ENCODE assay signal across 19 cellular contexts in genomic region chr3:10155658-10156057, GRCh38. TPM values are rescaled to one million over a fixed set of nuclear protein-coding genes. Genes with fewer than 3 reads are reported as not detected.
DNase-seq lines count a peak whose midpoint lies in the region; ATAC-seq and TF ChIP-seq lines count a peak whose summit lies in the region.
"Had no signal": no experiment of that assay in that cellular context is flagged by ENCODE, and none has a peak within 500 bp of the region (broad histone marks: within the 10 kb centered on the region; RNA-seq: fewer than 3 reads in every experiment).

No MANE protein-coding gene starts in this region.

- H3K27me3 Mint-ChIP-seq in CD8-positive, alpha-beta T cell (ENCODE audit: low read depth): no peaks in the 10 kb centered on the region
- H3K27me3 Mint-ChIP-seq in neural crest cell (ENCODE audit: low read depth): no peaks in the 10 kb centered on the region
- H3K27me3 Mint-ChIP-seq: CD4-positive, alpha-beta memory T cell had no signal

- H3F3A ChIP-seq in PC-3 (ENCODE audit: low read length, unreplicated experiment): no peaks in the 10 kb centered on the region

- H3K9ac ChIP-seq in PC-3 (ENCODE audit: low read length): no peak overlapping the region
- H3K9ac ChIP-seq: BLaER1 had no signal

- no peaks in the 10 kb centered on the region for H3K79me2 ChIP-seq in PC-3 (ENCODE audit: low read length)

- CTCF ChIA-PET in CD8-positive, alpha-beta T cell (lab: Charles Lee): no interaction called here
- CTCF ChIA-PET in PC-3 (lab: Charles Lee): no interaction called here

- no peaks in the 10 kb centered on the region for H3K4me1 Mint-ChIP-seq in CD8-positive, alpha-beta T cell (ENCODE audit: low read depth)
- no peaks in the 10 kb centered on the region for H3K4me1 Mint-ChIP-seq in neural crest cell
- H3K4me1 Mint-ChIP-seq: CD14-positive monocyte; CD4-positive, alpha-beta memory T cell; H9 had no signal

- POLR2A ChIA-PET in CD8-positive, alpha-beta T cell (lab: Charles Lee): interaction anchor here (0.7 to 1.0 kb wide), 2 partner anchors 37 to 58 kb away, joined by 3 to 4 read pairs; no protein-coding TSS in a partner anchor
- POLR2A ChIA-PET in PC-3 (lab: Charles Lee; ENCODE audit: unreplicated experiment): interaction anchor here (0.6 kb wide), 1 partner anchor 108 kb away, joined by 3 read pairs; no protein-coding TSS in a partner anchor

- no peak for DNase-seq in CD8-positive, alpha-beta T cell
- DNase-seq in PC-3 (no peak), epithelial cell of proximal tubule (ENCODE audit: low read depth) (no peak), neural crest cell (ENCODE audit: low read depth, low spot score) (no peak), NCI-H2107 (lab: John Stamatoyannopoulos, UW) (no peak)
- no peak for DNase-seq in effector CD4-positive, alpha-beta T cell
- DNase-seq: AML-193; Calu3; CD4-positive, alpha-beta memory T cell; DMS79 treated with DMSO at 0.1 percent for 48 hours; GF-D8; H9; KG1 had no signal

- H4K20me1 ChIP-seq in PC-3 (ENCODE audit: low read length): no peaks in the 10 kb centered on the region

- no peak for ATAC-seq in CD8-positive, alpha-beta T cell
- ATAC-seq in PC-3: no peak
- no peak for ATAC-seq in HG03025 (IDR thresholded peaks at IDR 0.05; ENCODE audit: low FRiP score, unreplicated experiment)
- ATAC-seq in HG03520 (IDR thresholded peaks at IDR 0.05; ENCODE audit: unreplicated experiment): no peak

- intact Hi-C loops in CD8-positive, alpha-beta T cell (cut with DNase I, micrococcal nuclease): no loop called here
- intact Hi-C loops in PC-3 (cut with micrococcal nuclease): no loop called here

- no peak overlapping the region for H3K4me3 Mint-ChIP-seq in CD8-positive, alpha-beta T cell
- no peak overlapping the region for H3K4me3 Mint-ChIP-seq in neural crest cell
- H3K4me3 Mint-ChIP-seq: CD14-positive monocyte; CD4-positive, alpha-beta memory T cell; H9 had no signal

- H3K4me1 ChIP-seq in CD8-positive, alpha-beta T cell (ENCODE audit: insufficient read depth, low read length): no peaks in the 10 kb centered on the region
- H3K4me1 ChIP-seq in PC-3 (ENCODE audit: insufficient read depth, low read length): no peaks in the 10 kb centered on the region

- no peaks in the 10 kb centered on the region for H3K9me2 ChIP-seq in PC-3 (replicated peaks; ENCODE audit: low read length)

- no peak overlapping the region for H3K27ac ChIP-seq in CD8-positive, alpha-beta T cell (ENCODE audit: low read depth, low read length)
- H3K27ac ChIP-seq in PC-3 (ENCODE audit: low read length): no peak overlapping the region
- H3K27ac ChIP-seq: BLaER1 had no signal

- H3K36me3 Mint-ChIP-seq in CD8-positive, alpha-beta T cell: peaks cover 31% of the 10 kb centered on the region
- H3K36me3 Mint-ChIP-seq in neural crest cell (ENCODE audit: low read depth): peaks cover 3% of the 10 kb centered on the region

- no peaks in the 10 kb centered on the region for H3K27me3 ChIP-seq in CD8-positive, alpha-beta T cell (ENCODE audit: insufficient read depth, low read length)
- no peaks in the 10 kb centered on the region for H3K27me3 ChIP-seq in PC-3 (ENCODE audit: low read length)
- H3K27me3 ChIP-seq: BLaER1 had no signal

- BruUV-seq in PC-3 (replicated peaks; lab: Mats Ljungman, UMichigan): TSS peak; percentile 13

- H2AFZ ChIP-seq in PC-3 (ENCODE audit: low read length): no peak overlapping the region

- peaks cover 11% of the 10 kb centered on the region for H3K36me3 ChIP-seq in CD8-positive, alpha-beta T cell (ENCODE audit: insufficient read depth, low read length)
- peaks cover 12% of the 10 kb centered on the region for H3K36me3 ChIP-seq in PC-3 (ENCODE audit: low read depth, low read length)

- H3K4me2 ChIP-seq in PC-3 (ENCODE audit: low read length): no peak overlapping the region
- H3K4me2 ChIP-seq: BLaER1 had no signal

- H3K9me3 ChIP-seq in CD8-positive, alpha-beta T cell (ENCODE audit: low read length): no peaks in the 10 kb centered on the region
- no peaks in the 10 kb centered on the region for H3K9me3 ChIP-seq in PC-3 (ENCODE audit: low read length)
- H3K9me3 ChIP-seq: BLaER1 had no signal

- no peaks in the 10 kb centered on the region for H3K9me3 Mint-ChIP-seq in CD8-positive, alpha-beta T cell
- H3K9me3 Mint-ChIP-seq in neural crest cell: no peaks in the 10 kb centered on the region
- H3K9me3 Mint-ChIP-seq: CD14-positive monocyte, H9 had no signal

- no peak for TF ChIP-seq CTCF in CD8-positive, alpha-beta T cell (IDR thresholded peaks at IDR 0.05)
- TF ChIP-seq CTCF in PC-3 (conservative IDR thresholded peaks at IDR 0.05; ENCODE audit: low read depth, low read length): no peak
- TF ChIP-seq CTCF in epithelial cell of proximal tubule (conservative IDR thresholded peaks at IDR 0.05; ENCODE audit: low read depth, low read length): peak; percentile 2
- TF ChIP-seq CTCF in neural crest cell (conservative IDR thresholded peaks at IDR 0.05): no peak

- no peak overlapping the region for H3K4me3 ChIP-seq in CD8-positive, alpha-beta T cell (ENCODE audit: low read depth, low read length)
- H3K4me3 ChIP-seq in PC-3 (ENCODE audit: low read length) (no peak overlapping the region), epithelial cell of proximal tubule (ENCODE audit: low read depth, low read length) (no peak overlapping the region)
- H3K4me3 ChIP-seq: BLaER1 had no signal

- peak overlapping the region; percentile 32 for H3K27ac Mint-ChIP-seq in CD8-positive, alpha-beta T cell
- H3K27ac Mint-ChIP-seq in neural crest cell (ENCODE audit: unreplicated experiment): peak overlapping the region; percentile 32

RNA-seq across cellular contexts. Expression of gene IRAK2, which starts 9.1 kb away (rescaled TPM):
- total RNA-seq in CD8-positive, alpha-beta T cell: 1 to 10 TPM; 1.6 to 1.7 TPM
- total RNA-seq in PC-3 (2014; rRNA removed) (4.7 and 5.5 TPM in 2 replicates), epithelial cell of proximal tubule (15.3 and 22.0 TPM in 2 replicates), neural crest cell (0.39 and 0.44 TPM in 2 replicates)

RNA-seq across cellular contexts. Expression of gene VHL, which starts 14.1 kb away (rescaled TPM):
- 10 to 100 TPM; 50.8 to 55.0 TPM for total RNA-seq in CD8-positive, alpha-beta T cell
- total RNA-seq in PC-3 (2014; rRNA removed) (45.0 and 51.5 TPM in 2 replicates), epithelial cell of proximal tubule (33.5 and 34.9 TPM in 2 replicates), neural crest cell (80.1 and 80.8 TPM in 2 replicates)

RNA-seq across cellular contexts. Expression of gene BRK1, which starts 40.2 kb away (rescaled TPM):
- total RNA-seq in CD8-positive, alpha-beta T cell: 10 to 100 TPM; 31.5 to 36.3 TPM
- total RNA-seq in PC-3 (2014; rRNA removed) (110 and 140 TPM in 2 replicates), epithelial cell of proximal tubule (97.2 and 176 TPM in 2 replicates), neural crest cell (125 and 138 TPM in 2 replicates)

RNA-seq across cellular contexts. Expression of gene FANCD2OS, which starts 47.6 kb away (rescaled TPM):
- total RNA-seq in CD8-positive, alpha-beta T cell: not detected
- total RNA-seq in PC-3 (2014; rRNA removed) (not detected in 2 replicates), epithelial cell of proximal tubule (not detected in 2 replicates), neural crest cell (not detected in 2 replicates)
- total RNA-seq: Calu3; CD4-positive, alpha-beta memory T cell; H1; H9; HepG2 had no signal
